ENCODE assay signal across 1 cellular context in the genomic region with DNA sequence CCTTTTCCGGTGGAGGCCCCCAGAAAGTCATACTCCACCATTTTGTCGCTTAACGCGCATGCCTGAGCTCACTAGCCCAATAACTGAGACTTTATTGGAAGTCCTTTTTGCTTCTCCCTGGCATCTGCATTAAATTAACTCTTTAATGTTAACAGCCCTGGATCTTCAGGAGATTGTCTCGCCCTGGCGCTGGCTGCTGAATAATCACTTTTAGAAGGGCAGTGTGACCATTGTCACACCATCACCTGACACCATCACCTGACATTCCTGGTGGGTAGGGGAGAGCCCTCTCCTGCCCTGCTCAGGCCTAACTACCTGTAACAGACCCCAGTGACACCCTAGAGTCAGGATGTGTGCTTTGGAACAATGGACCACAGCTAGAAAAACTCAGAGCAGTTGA.
A peak's percentile ranks its signal among the peaks of the same experiment; 100 is the strongest.
TF ChIP-seq lines count a peak whose summit lies in the region.

No MANE protein-coding gene starts in this region.

TF ChIP-seq in K562, 482 proteins besides CTCF, POLR2A, EP300 and RAD21 (continued from another document):
- TF ChIP-seq, protein P1, sequence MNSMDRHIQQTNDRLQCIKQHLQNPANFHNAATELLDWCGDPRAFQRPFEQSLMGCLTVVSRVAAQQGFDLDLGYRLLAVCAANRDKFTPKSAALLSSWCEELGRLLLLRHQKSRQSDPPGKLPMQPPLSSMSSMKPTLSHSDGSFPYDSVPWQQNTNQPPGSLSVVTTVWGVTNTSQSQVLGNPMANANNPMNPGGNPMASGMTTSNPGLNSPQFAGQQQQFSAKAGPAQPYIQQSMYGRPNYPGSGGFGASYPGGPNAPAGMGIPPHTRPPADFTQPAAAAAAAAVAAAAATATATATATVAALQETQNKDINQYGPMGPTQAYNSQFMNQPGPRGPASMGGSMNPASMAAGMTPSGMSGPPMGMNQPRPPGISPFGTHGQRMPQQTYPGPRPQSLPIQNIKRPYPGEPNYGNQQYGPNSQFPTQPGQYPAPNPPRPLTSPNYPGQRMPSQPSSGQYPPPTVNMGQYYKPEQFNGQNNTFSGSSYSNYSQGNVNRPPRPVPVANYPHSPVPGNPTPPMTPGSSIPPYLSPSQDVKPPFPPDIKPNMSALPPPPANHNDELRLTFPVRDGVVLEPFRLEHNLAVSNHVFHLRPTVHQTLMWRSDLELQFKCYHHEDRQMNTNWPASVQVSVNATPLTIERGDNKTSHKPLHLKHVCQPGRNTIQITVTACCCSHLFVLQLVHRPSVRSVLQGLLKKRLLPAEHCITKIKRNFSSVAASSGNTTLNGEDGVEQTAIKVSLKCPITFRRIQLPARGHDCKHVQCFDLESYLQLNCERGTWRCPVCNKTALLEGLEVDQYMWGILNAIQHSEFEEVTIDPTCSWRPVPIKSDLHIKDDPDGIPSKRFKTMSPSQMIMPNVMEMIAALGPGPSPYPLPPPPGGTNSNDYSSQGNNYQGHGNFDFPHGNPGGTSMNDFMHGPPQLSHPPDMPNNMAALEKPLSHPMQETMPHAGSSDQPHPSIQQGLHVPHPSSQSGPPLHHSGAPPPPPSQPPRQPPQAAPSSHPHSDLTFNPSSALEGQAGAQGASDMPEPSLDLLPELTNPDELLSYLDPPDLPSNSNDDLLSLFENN (IDR thresholded peaks at IDR 0.05; ENCODE audit: low read depth in 2 of 2, low read length in 2 of 2), result no peak
- TF ChIP-seq HNRNPK (IDR thresholded peaks at IDR 0.05; ENCODE audit: low read depth, low read length, poor library complexity, severe bottlenecking) (no peak), NBN (IDR thresholded peaks at IDR 0.05; ENCODE audit: low read depth) (no peak), PTTG1 (tag; IDR thresholded peaks at IDR 0.05; ENCODE audit: low read depth) (no peak), MEF2D (tag; conservative IDR thresholded peaks at IDR 0.05; ENCODE audit: low read depth) (no peak), MAFF (IDR thresholded peaks at IDR 0.05; ENCODE audit: low read length) (peak; percentile 33), MAFG (tag; conservative IDR thresholded peaks at IDR 0.05) (peak; percentile 59), SRF (CRISPR knock-in tag; IDR thresholded peaks at IDR 0.05) (no peak), C11orf30 (IDR thresholded peaks at IDR 0.05; ENCODE audit: low read depth) (peak; percentile 70), ARHGAP35 (IDR thresholded peaks at IDR 0.05; ENCODE audit: partially characterized antibody) (no peak), FIP1L1 (IDR thresholded peaks at IDR 0.05; ENCODE audit: low read depth, low read length, poor library complexity, severe bottlenecking) (no peak), SMAD1 (IDR thresholded peaks at IDR 0.05; ENCODE audit: low read depth, low read length, partially characterized antibody) (no peak), NFIC (IDR thresholded peaks at IDR 0.05) (no peak), KDM4B (IDR thresholded peaks at IDR 0.05; ENCODE audit: borderline replicate concordance in 2 of 2, low read depth in 1 of 2) (no peak), NFRKB (IDR thresholded peaks at IDR 0.05; ENCODE audit: low read depth) (no peak), POLR2AphosphoS2 (IDR thresholded peaks at IDR 0.05; ENCODE audit: low read length) (no peak), FOSL1 (tag; conservative IDR thresholded peaks at IDR 0.05) (no peak), ZNF354B (CRISPR knock-in tag; IDR thresholded peaks at IDR 0.05) (no peak), ZNF217 (CRISPR knock-in tag; IDR thresholded peaks at IDR 0.05) (no peak), ZNF316 (IDR thresholded peaks at IDR 0.05) (peak; percentile 73), ZNF134 (CRISPR knock-in tag; conservative IDR thresholded peaks at IDR 0.05) (no peak), ARNT (IDR thresholded peaks at IDR 0.05) (no peak), FOXK1 (CRISPR knock-in tag; IDR thresholded peaks at IDR 0.05; ENCODE audit: borderline replicate concordance) (no peak)
- TF ChIP-seq, protein P2, sequence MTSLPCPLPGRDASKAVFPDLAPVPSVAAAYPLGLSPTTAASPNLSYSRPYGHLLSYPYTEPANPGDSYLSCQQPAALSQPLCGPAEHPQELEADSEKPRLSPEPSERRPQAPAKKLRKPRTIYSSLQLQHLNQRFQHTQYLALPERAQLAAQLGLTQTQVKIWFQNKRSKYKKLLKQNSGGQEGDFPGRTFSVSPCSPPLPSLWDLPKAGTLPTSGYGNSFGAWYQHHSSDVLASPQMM (CRISPR knock-in tag; IDR thresholded peaks at IDR 0.05), result no peak
- TF ChIP-seq, protein P3, sequence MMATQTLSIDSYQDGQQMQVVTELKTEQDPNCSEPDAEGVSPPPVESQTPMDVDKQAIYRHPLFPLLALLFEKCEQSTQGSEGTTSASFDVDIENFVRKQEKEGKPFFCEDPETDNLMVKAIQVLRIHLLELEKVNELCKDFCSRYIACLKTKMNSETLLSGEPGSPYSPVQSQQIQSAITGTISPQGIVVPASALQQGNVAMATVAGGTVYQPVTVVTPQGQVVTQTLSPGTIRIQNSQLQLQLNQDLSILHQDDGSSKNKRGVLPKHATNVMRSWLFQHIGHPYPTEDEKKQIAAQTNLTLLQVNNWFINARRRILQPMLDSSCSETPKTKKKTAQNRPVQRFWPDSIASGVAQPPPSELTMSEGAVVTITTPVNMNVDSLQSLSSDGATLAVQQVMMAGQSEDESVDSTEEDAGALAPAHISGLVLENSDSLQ (IDR thresholded peaks at IDR 0.05), result no peak
- TF ChIP-seq, protein P4, sequence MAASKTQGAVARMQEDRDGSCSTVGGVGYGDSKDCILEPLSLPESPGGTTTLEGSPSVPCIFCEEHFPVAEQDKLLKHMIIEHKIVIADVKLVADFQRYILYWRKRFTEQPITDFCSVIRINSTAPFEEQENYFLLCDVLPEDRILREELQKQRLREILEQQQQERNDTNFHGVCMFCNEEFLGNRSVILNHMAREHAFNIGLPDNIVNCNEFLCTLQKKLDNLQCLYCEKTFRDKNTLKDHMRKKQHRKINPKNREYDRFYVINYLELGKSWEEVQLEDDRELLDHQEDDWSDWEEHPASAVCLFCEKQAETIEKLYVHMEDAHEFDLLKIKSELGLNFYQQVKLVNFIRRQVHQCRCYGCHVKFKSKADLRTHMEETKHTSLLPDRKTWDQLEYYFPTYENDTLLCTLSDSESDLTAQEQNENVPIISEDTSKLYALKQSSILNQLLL (CRISPR knock-in tag; IDR thresholded peaks at IDR 0.05; ENCODE audit: borderline replicate concordance), result no peak
- TF ChIP-seq, protein P5, sequence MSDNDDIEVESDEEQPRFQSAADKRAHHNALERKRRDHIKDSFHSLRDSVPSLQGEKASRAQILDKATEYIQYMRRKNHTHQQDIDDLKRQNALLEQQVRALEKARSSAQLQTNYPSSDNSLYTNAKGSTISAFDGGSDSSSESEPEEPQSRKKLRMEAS (CRISPR knock-in tag; IDR thresholded peaks at IDR 0.05), result 0 out of 2 replicates have a peak, but pooled peaks have one; percentile 23
- TF ChIP-seq, protein P6, sequence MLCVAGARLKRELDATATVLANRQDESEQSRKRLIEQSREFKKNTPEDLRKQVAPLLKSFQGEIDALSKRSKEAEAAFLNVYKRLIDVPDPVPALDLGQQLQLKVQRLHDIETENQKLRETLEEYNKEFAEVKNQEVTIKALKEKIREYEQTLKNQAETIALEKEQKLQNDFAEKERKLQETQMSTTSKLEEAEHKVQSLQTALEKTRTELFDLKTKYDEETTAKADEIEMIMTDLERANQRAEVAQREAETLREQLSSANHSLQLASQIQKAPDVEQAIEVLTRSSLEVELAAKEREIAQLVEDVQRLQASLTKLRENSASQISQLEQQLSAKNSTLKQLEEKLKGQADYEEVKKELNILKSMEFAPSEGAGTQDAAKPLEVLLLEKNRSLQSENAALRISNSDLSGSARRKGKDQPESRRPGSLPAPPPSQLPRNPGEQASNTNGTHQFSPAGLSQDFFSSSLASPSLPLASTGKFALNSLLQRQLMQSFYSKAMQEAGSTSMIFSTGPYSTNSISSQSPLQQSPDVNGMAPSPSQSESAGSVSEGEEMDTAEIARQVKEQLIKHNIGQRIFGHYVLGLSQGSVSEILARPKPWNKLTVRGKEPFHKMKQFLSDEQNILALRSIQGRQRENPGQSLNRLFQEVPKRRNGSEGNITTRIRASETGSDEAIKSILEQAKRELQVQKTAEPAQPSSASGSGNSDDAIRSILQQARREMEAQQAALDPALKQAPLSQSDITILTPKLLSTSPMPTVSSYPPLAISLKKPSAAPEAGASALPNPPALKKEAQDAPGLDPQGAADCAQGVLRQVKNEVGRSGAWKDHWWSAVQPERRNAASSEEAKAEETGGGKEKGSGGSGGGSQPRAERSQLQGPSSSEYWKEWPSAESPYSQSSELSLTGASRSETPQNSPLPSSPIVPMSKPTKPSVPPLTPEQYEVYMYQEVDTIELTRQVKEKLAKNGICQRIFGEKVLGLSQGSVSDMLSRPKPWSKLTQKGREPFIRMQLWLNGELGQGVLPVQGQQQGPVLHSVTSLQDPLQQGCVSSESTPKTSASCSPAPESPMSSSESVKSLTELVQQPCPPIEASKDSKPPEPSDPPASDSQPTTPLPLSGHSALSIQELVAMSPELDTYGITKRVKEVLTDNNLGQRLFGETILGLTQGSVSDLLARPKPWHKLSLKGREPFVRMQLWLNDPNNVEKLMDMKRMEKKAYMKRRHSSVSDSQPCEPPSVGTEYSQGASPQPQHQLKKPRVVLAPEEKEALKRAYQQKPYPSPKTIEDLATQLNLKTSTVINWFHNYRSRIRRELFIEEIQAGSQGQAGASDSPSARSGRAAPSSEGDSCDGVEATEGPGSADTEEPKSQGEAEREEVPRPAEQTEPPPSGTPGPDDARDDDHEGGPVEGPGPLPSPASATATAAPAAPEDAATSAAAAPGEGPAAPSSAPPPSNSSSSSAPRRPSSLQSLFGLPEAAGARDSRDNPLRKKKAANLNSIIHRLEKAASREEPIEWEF (CRISPR knock-in tag; IDR thresholded peaks at IDR 0.05), result no peak
